Comparison of ENCODE assay signal across 8 cellular contexts in genomic region chr2:108533832-108534576, GRCh38. TPM values are rescaled to one million over a fixed set of nuclear protein-coding genes. Genes with fewer than 3 reads are reported as not detected.
A peak's percentile ranks its signal among the peaks of the same experiment; 100 is the strongest.
DNase-seq lines count a peak whose midpoint lies in the region; ATAC-seq and TF ChIP-seq lines count a peak whose summit lies in the region.

Gene LIMS1 (plus strand): TSS chr2:108534470. CDS start chr2:108534563, 93 bp downstream.

- peak within 1 kb of the TSS; percentile 73 for H3K4me2 ChIP-seq in KMS-11

- H3K36me3 Mint-ChIP-seq in nephron progenitor cell (ENCODE audit: low read depth): no peaks in the 10 kb centered on the region
- no peaks in the 10 kb centered on the region for H3K36me3 Mint-ChIP-seq in stimulated activated naive CD8-positive, alpha-beta T cell treated with anti-CD3 and anti-CD28 coated beads, Interleukin-15, Interleukin-2, amounts not matched to agents 100 ng/mL and 50 ng/mL, for 24 hours (ENCODE audit: low read depth)

- no peak for TF ChIP-seq CTCF in KMS-11 (conservative IDR thresholded peaks at IDR 0.05; ENCODE audit: low read depth, low read length)
- TF ChIP-seq CTCF in RWPE1 (conservative IDR thresholded peaks at IDR 0.05; ENCODE audit: low read depth): no peak
- no peak for TF ChIP-seq CTCF in fibroblast of pulmonary artery (IDR thresholded peaks at IDR 0.05; ENCODE audit: low read length, missing control alignments)
- no peak for TF ChIP-seq CTCF in nephron progenitor cell (IDR thresholded peaks at IDR 0.05)

- DNase-seq in Daoy (ENCODE audit: low read depth): peak; percentile 88
- peak; percentile 92 for DNase-seq in RWPE1 (ENCODE audit: low spot score)
- DNase-seq in activated T-helper 9 cell treated with anti-CD3 and anti-CD28 coated beads, Interleukin-2, amount 50 U/mL, for 16 hours (ENCODE audit: low read depth): peak; percentile 84
- peak; percentile 87 for DNase-seq in fibroblast of pulmonary artery (ENCODE audit: low read depth)
- peak; percentile 94 for DNase-seq in nephron progenitor cell

- H4K20me1 ChIP-seq in KMS-11 (ENCODE audit: insufficient read depth): no peaks in the 10 kb centered on the region

- peak within 1 kb of the TSS; percentile 93 for H3K4me3 Mint-ChIP-seq in nephron progenitor cell
- H3K4me3 Mint-ChIP-seq in stimulated activated naive CD8-positive, alpha-beta T cell treated with anti-CD3 and anti-CD28 coated beads, Interleukin-15, Interleukin-2, amounts not matched to agents 100 ng/mL and 50 ng/mL, for 24 hours: peak within 1 kb of the TSS; percentile 94

- H3K4me3 ChIP-seq in KMS-11 (IDR thresholded peaks at IDR 0.05; ENCODE audit: insufficient read depth, low read depth, low read length): peak within 1 kb of the TSS; percentile 36
- H3K4me3 ChIP-seq in fibroblast of pulmonary artery (replicated peaks; ENCODE audit: low read depth, low read length): peak within 1 kb of the TSS; percentile 83

- H3K79me2 ChIP-seq in KMS-11 (ENCODE audit: insufficient read depth, low read depth): peaks cover 28% of the 10 kb centered on the region

- peak within 1 kb of the TSS; percentile 81 for H3K27ac ChIP-seq in KMS-11
- H3K27ac ChIP-seq in RWPE1: peak within 1 kb of the TSS; percentile 98

- CTCF ChIA-PET in RWPE1 (lab: Yijun Ruan, JAX): interaction anchor here (1.6 kb wide), 1 partner anchor 50 kb away, joined by 7 read pairs; no protein-coding TSS in a partner anchor

- H3K4me1 Mint-ChIP-seq in nephron progenitor cell: peaks cover 58% of the 10 kb centered on the region
- H3K4me1 Mint-ChIP-seq in stimulated activated naive CD8-positive, alpha-beta T cell treated with anti-CD3 and anti-CD28 coated beads, Interleukin-15, Interleukin-2, amounts not matched to agents 100 ng/mL and 50 ng/mL, for 24 hours (ENCODE audit: low read depth): peaks cover 39% of the 10 kb centered on the region

- H3K36me3 ChIP-seq in KMS-11 (ENCODE audit: insufficient read depth): no peaks in the 10 kb centered on the region

- no peaks in the 10 kb centered on the region for H3K9me3 Mint-ChIP-seq in nephron progenitor cell
- no peaks in the 10 kb centered on the region for H3K9me3 Mint-ChIP-seq in stimulated activated naive CD8-positive, alpha-beta T cell treated with anti-CD3 and anti-CD28 coated beads, Interleukin-15, Interleukin-2, amounts not matched to agents 100 ng/mL and 50 ng/mL, for 24 hours

- H3K27me3 Mint-ChIP-seq in nephron progenitor cell (ENCODE audit: low read depth, poor library complexity): no peaks in the 10 kb centered on the region
- no peaks in the 10 kb centered on the region for H3K27me3 Mint-ChIP-seq in stimulated activated naive CD8-positive, alpha-beta T cell treated with anti-CD3 and anti-CD28 coated beads, Interleukin-15, Interleukin-2, amounts not matched to agents 100 ng/mL and 50 ng/mL, for 24 hours

- H3K27ac Mint-ChIP-seq in nephron progenitor cell: peak within 1 kb of the TSS; percentile 98
- peak within 1 kb of the TSS; percentile 93 for H3K27ac Mint-ChIP-seq in stimulated activated naive CD8-positive, alpha-beta T cell treated with anti-CD3 and anti-CD28 coated beads, Interleukin-15, Interleukin-2, amounts not matched to agents 100 ng/mL and 50 ng/mL, for 24 hours

- POLR2A ChIA-PET in RWPE1 (lab: Yijun Ruan, JAX; ENCODE audit: low non-redundant PET): no interaction called here

- H2AFZ ChIP-seq in KMS-11 (ENCODE audit: low read depth): peak within 1 kb of the TSS; percentile 75

- no peaks in the 10 kb centered on the region for H3K27me3 ChIP-seq in KMS-11 (ENCODE audit: insufficient read depth, low read depth)

- H3K4me1 ChIP-seq in KMS-11 (ENCODE audit: low read depth, poor library complexity, severe bottlenecking): peaks cover 9% of the 10 kb centered on the region

- peak; percentile 84 for ATAC-seq in GM21737 (IDR thresholded peaks at IDR 0.05; ENCODE audit: unreplicated experiment)

- peak within 1 kb of the TSS; percentile 76 for H3K9ac ChIP-seq in KMS-11

RNA-seq across cellular contexts. Expression of gene LIMS1, which starts in this region (rescaled TPM):
- total RNA-seq in Daoy (2014; rRNA removed; shearing (Covaris generic)): 97.7 and 99.2 TPM in 2 replicates

Comparison
In these comparisons a context has a peak if more than half of its experiments do, and no peak if none do; other contexts are left out.
1. Peak in every context shown above with its lines: DNase-seq, ATAC-seq, H3K4me3 ChIP-seq and H3K27ac ChIP-seq.